In the genomic region with DNA sequence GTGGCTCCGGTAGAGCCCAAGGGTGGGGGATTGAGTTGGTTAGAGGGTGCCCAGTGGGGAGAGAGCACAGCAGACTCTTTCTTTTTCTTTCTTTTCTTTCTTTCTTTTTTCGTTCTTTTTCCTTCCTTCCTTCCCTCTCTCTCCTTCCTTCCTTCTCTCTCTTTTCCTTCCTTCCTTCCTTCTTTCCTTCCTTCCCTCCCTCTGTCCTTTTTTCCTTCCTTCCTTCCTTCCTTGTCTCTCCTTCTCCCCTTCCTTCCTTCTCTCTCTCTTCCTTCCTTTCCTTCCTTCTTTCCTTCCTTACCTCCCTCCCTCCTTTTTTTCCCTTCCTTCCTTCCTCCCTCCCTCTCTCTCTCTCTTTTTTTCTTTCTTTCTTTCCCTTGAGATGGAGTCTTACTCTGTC, we compare ENCODE assay signal across 2 cellular contexts.
A peak's percentile ranks its signal among the peaks of the same experiment; 100 is the strongest.
TF ChIP-seq lines count a peak whose summit lies in the region.

No MANE protein-coding gene starts in this region.

TF ChIP-seq in HEK293, 187 proteins besides CTCF, POLR2A, EP300 and RAD21 (continued from another document):
- TF ChIP-seq ZNF184 (tag by site-specific recombination; IDR thresholded peaks at IDR 0.05) = no peak

TF ChIP-seq in K562, 482 proteins besides CTCF, POLR2A, EP300 and RAD21 (continued from another document):
- TF ChIP-seq MTA1 (IDR thresholded peaks at IDR 0.05; ENCODE audit: borderline replicate concordance) (0 out of 2 replicates have a peak, but pooled peaks have one; percentile 34), HCFC1 (IDR thresholded peaks at IDR 0.05; ENCODE audit: low read depth, low read length) (no peak), ZNF217 (CRISPR knock-in tag; IDR thresholded peaks at IDR 0.05) (no peak), MED1 (CRISPR knock-in tag; IDR thresholded peaks at IDR 0.05; ENCODE audit: borderline replicate concordance) (no peak)
- TF ChIP-seq, protein P1, sequence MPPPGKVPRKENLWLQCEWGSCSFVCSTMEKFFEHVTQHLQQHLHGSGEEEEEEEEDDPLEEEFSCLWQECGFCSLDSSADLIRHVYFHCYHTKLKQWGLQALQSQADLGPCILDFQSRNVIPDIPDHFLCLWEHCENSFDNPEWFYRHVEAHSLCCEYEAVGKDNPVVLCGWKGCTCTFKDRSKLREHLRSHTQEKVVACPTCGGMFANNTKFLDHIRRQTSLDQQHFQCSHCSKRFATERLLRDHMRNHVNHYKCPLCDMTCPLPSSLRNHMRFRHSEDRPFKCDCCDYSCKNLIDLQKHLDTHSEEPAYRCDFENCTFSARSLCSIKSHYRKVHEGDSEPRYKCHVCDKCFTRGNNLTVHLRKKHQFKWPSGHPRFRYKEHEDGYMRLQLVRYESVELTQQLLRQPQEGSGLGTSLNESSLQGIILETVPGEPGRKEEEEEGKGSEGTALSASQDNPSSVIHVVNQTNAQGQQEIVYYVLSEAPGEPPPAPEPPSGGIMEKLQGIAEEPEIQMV (tag; conservative IDR thresholded peaks at IDR 0.05; ENCODE audit: low read depth) = 0 out of 2 replicates have a peak, but pooled peaks have one; percentile 45
- TF ChIP-seq, protein P2, sequence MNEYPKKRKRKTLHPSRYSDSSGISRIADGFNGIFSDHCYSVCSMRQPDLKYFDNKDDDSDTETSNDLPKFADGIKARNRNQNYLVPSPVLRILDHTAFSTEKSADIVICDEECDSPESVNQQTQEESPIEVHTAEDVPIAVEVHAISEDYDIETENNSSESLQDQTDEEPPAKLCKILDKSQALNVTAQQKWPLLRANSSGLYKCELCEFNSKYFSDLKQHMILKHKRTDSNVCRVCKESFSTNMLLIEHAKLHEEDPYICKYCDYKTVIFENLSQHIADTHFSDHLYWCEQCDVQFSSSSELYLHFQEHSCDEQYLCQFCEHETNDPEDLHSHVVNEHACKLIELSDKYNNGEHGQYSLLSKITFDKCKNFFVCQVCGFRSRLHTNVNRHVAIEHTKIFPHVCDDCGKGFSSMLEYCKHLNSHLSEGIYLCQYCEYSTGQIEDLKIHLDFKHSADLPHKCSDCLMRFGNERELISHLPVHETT (CRISPR knock-in tag; conservative IDR thresholded peaks at IDR 0.05 in 1 of 2, IDR thresholded peaks at IDR 0.05 in 1 of 2) = no peak
